ENCODE assay signal across 25 cellular contexts in the genomic region with DNA sequence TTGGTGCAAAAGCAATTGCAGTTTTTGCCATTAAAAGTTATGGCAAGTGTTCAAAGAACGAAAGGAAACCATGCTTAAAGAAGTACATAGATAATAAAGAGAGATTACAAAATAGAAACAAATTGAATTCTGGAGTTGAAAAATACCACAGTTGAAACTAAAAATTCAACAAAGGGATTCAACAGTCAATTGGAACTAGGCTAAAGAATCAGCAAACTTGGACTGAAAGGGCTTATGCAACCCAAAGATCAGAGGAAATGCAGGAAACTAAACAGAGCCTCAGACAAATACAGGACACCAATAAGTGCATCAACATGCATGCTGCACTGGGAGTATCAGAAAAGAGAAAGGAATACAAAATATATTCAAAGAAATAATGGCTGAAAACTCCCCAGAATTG.
"Had no signal": no experiment of that assay in that cellular context is flagged by ENCODE, and none has a peak within 500 bp of the region (broad histone marks: within the 10 kb centered on the region; RNA-seq: fewer than 3 reads in every experiment).

No MANE protein-coding gene starts in this region.

- H3K27me3 ChIP-seq: breast epithelium, MG63 had no signal

- H3K4me1 ChIP-seq: breast epithelium had no signal

- H3K27ac ChIP-seq: breast epithelium, SK-N-MC had no signal

- H3K27me3 Mint-ChIP-seq: activated naive CD4-positive, alpha-beta T cell treated with anti-CD3 and anti-CD28 coated beads, Interleukin-2, amount 10 ng/mL, durations not matched to agents 7 days and 5 days; activated naive CD8-positive, alpha-beta T cell treated with anti-CD3 and anti-CD28 coated beads, Interleukin-2, amount 10 ng/mL, durations not matched to agents 7 days and 5 days; central memory CD8-positive, alpha-beta T cell had no signal

- H3K36me3 ChIP-seq: breast epithelium had no signal

- DNase-seq: activated CD4-positive, alpha-beta T cell treated with anti-CD3 and anti-CD28 coated beads for 48 hours; activated CD4-positive, alpha-beta T cell treated with anti-CD3 and anti-CD28 coated beads, Interleukin-2, amount 50 U/mL, for 4 hours; activated CD4-positive, CD25-positive, alpha-beta regulatory T cell treated with anti-CD3 and anti-CD28 coated beads, Interleukin-2, amount 50 U/mL, for 72 hours; activated CD8-positive, alpha-beta memory T cell treated with anti-CD3 and anti-CD28 coated beads, Interleukin-2, amount 50 U/mL, for 4 hours; activated gamma-delta T cell treated with Interleukin-2 at 50 U/mL for 16 hours; activated naive CD4-positive, alpha-beta T cell treated with anti-CD3 and anti-CD28 coated beads, Interleukin-2, amount 10 ng/mL, durations not matched to agents 7 days and 5 days; activated naive CD8-positive, alpha-beta T cell treated with anti-CD3 and anti-CD28 coated beads, Interleukin-2, amount 10 ng/mL, durations not matched to agents 7 days and 5 days; activated T-cell treated with anti-CD3 and anti-CD28 coated beads, Interleukin-2, amount 50 U/mL, for 72 hours; aorta; MG63; MV-4-11; NCI-H1092 treated with DMSO at 0.1 percent for 48 hours; NCI-H1417 treated with DMSO at 0.1 percent for 48 hours; NCI-H1694; NCI-H2029; NCI-H2107; NCI-H2171 treated with DMSO at 0.1 percent for 48 hours; NCI-H226; NCI-H526; NCI-H774; T-helper 1 cell had no signal

- H3K4me3 Mint-ChIP-seq: activated naive CD4-positive, alpha-beta T cell treated with anti-CD3 and anti-CD28 coated beads, Interleukin-2, amount 10 ng/mL, durations not matched to agents 7 days and 5 days; activated naive CD8-positive, alpha-beta T cell treated with anti-CD3 and anti-CD28 coated beads, Interleukin-2, amount 10 ng/mL, durations not matched to agents 7 days and 5 days; activated T-cell treated with anti-CD3 and anti-CD28 coated beads, Interleukin-2, amount 50 U/mL, for 72 hours; central memory CD8-positive, alpha-beta T cell had no signal

- H3K27ac Mint-ChIP-seq: activated naive CD4-positive, alpha-beta T cell treated with anti-CD3 and anti-CD28 coated beads, Interleukin-2, amount 10 ng/mL, durations not matched to agents 7 days and 5 days; activated naive CD8-positive, alpha-beta T cell treated with anti-CD3 and anti-CD28 coated beads, Interleukin-2, amount 10 ng/mL, durations not matched to agents 7 days and 5 days; activated T-cell treated with anti-CD3 and anti-CD28 coated beads, Interleukin-2, amount 50 U/mL, for 72 hours; activated T-helper 2 cell treated with anti-CD3 and anti-CD28 coated beads, Interferon-gamma antibody, Interleukin-2, Interleukin-4, amounts not matched to agents 10 μg/mL and 5 μg/mL and 100 μg/mL, durations not matched to agents 14 hours and 24 hours and 36 hours had no signal

- ATAC-seq: activated T-cell treated with anti-CD3 and anti-CD28 coated beads, Interleukin-2, amount 50 U/mL, for 72 hours had no signal

- H3K4me3 ChIP-seq: breast epithelium, MG63, SK-N-MC had no signal
